Comparison of ENCODE assay signal across 25 cellular contexts in genomic region chr13:111325941-111326620, GRCh38. TPM values are rescaled to one million over a fixed set of nuclear protein-coding genes. Genes with fewer than 3 reads are reported as not detected.
A peak's percentile ranks its signal among the peaks of the same experiment; 100 is the strongest.
DNase-seq lines count a peak whose midpoint lies in the region; ATAC-seq, FAIRE-seq and TF ChIP-seq lines count a peak whose summit lies in the region.
"Had no signal": no experiment of that assay in that cellular context is flagged by ENCODE, and none has a peak within 500 bp of the region (broad histone marks: within the 10 kb centered on the region; RNA-seq: fewer than 3 reads in every experiment).

No MANE protein-coding gene starts in this region.

- peak; percentile 32 for DNase-seq in activated CD8-positive, alpha-beta memory T cell treated with anti-CD3 and anti-CD28 coated beads, Interleukin-2, amount 10 ng/mL, durations not matched to agents 7 days and 5 days
- DNase-seq in activated CD8-positive, alpha-beta memory T cell treated with anti-CD3 and anti-CD28 coated beads for 24 hours = no peak
- DNase-seq in NCI-H69 (lab: John Stamatoyannopoulos, UW) (peak; percentile 79), kidney (peak; percentile 57), progenitor cell of endocrine pancreas (ENCODE audit: low spot score, unreplicated experiment) (no peak), NCI-H748 (lab: John Stamatoyannopoulos, UW; ENCODE audit: unreplicated experiment) (no peak), RWPE1 (ENCODE audit: low spot score) (no peak)
- DNase-seq: 8988T; Calu3; CD8-positive, alpha-beta T cell; DMS153; KG1; NCI-H1105; NCI-H146; NCI-H2029; NCI-H2227 treated with DMSO at 0.1 percent for 48 hours; NCI-H510A; NCI-H774; NK-92 treated with Interleukin-12 subunit alpha and Interleukin-12 subunit beta, amount 100 ng/mL, for 24 hours had no signal

- H3K27ac ChIP-seq in kidney (ENCODE audit: low read depth in 2 of 2, low read length in 2 of 2) (no peak overlapping the region), RWPE1 (no peak overlapping the region)
- H3K27ac ChIP-seq: BLaER1 treated with 17β-estradiol and CSF1 and Interleukin-3, amounts not matched to agents 10 nM and 100 nM had no signal

- no peaks in the 10 kb centered on the region for H3K9me3 Mint-ChIP-seq in activated CD8-positive, alpha-beta memory T cell treated with anti-CD3 and anti-CD28 coated beads, Interleukin-2, amount 10 ng/mL, durations not matched to agents 7 days and 5 days (ENCODE audit: low read depth)
- no peaks in the 10 kb centered on the region for H3K9me3 Mint-ChIP-seq in progenitor cell of endocrine pancreas (ENCODE audit: low read depth)
- H3K9me3 Mint-ChIP-seq: CD8-positive, alpha-beta T cell; GM23338 had no signal

- ATAC-seq in activated CD8-positive, alpha-beta memory T cell treated with anti-CD3 and anti-CD28 coated beads, Interleukin-2, amount 10 ng/mL, durations not matched to agents 7 days and 5 days = no peak
- ATAC-seq in GM19397 (IDR thresholded peaks at IDR 0.05; ENCODE audit: unreplicated experiment) = no peak
- ATAC-seq: CD8-positive, alpha-beta T cell; GM23338; HCT116 had no signal

- no peak overlapping the region for H3K4me3 Mint-ChIP-seq in activated CD8-positive, alpha-beta memory T cell treated with anti-CD3 and anti-CD28 coated beads, Interleukin-2, amount 10 ng/mL, durations not matched to agents 7 days and 5 days
- H3K4me3 Mint-ChIP-seq in progenitor cell of endocrine pancreas (ENCODE audit: low read depth) = no peak overlapping the region
- H3K4me3 Mint-ChIP-seq: CD8-positive, alpha-beta T cell; GM23338 had no signal

- H3K4me1 Mint-ChIP-seq in activated CD8-positive, alpha-beta memory T cell treated with anti-CD3 and anti-CD28 coated beads, Interleukin-2, amount 10 ng/mL, durations not matched to agents 7 days and 5 days = peaks cover 14% of the 10 kb centered on the region
- no peaks in the 10 kb centered on the region for H3K4me1 Mint-ChIP-seq in progenitor cell of endocrine pancreas (ENCODE audit: low read depth)

- H3K9me3 ChIP-seq in kidney (ENCODE audit: control insufficient read depth in 1 of 2, low read length in 2 of 2) = no peaks in the 10 kb centered on the region
- H3K9me3 ChIP-seq: BLaER1 treated with 17β-estradiol and CSF1 and Interleukin-3, amounts not matched to agents 10 nM and 100 nM had no signal

- H3K36me3 ChIP-seq in kidney (ENCODE audit: control insufficient read depth in 1 of 2, insufficient read depth in 2 of 2, low read length in 2 of 2) = no peaks in the 10 kb centered on the region
- H3K36me3 ChIP-seq: BLaER1 treated with 17β-estradiol and CSF1 and Interleukin-3, amounts not matched to agents 10 nM and 100 nM had no signal

- CTCF ChIA-PET in activated CD8-positive, alpha-beta memory T cell treated with anti-CD3 and anti-CD28 coated beads, Interleukin-2, amount 10 ng/mL, durations not matched to agents 7 days and 5 days (lab: Charles Lee) = no interaction called here
- CTCF ChIA-PET in RWPE1 (lab: Yijun Ruan, JAX) = no interaction called here

- H3K4me3 ChIP-seq in kidney (ENCODE audit: low read length in 2 of 2) = no peak overlapping the region
- H3K4me3 ChIP-seq: BLaER1 treated with 17β-estradiol and CSF1 and Interleukin-3, amounts not matched to agents 10 nM and 100 nM; GM23338 had no signal

- H3K36me3 Mint-ChIP-seq in activated CD8-positive, alpha-beta memory T cell treated with anti-CD3 and anti-CD28 coated beads, Interleukin-2, amount 10 ng/mL, durations not matched to agents 7 days and 5 days = no peaks in the 10 kb centered on the region
- H3K36me3 Mint-ChIP-seq in progenitor cell of endocrine pancreas (ENCODE audit: insufficient read depth) = no peaks in the 10 kb centered on the region
- H3K36me3 Mint-ChIP-seq: CD8-positive, alpha-beta T cell had no signal

- intact Hi-C loops in kidney (cut with DNase I) = no loop called here

- no peaks in the 10 kb centered on the region for H3K4me1 ChIP-seq in kidney (ENCODE audit: control insufficient read depth in 1 of 2, insufficient read depth in 1 of 2, low read depth in 1 of 2, low read length in 2 of 2)

- no peak overlapping the region for H3K27ac Mint-ChIP-seq in activated CD8-positive, alpha-beta memory T cell treated with anti-CD3 and anti-CD28 coated beads, Interleukin-2, amount 10 ng/mL, durations not matched to agents 7 days and 5 days
- peak overlapping the region; percentile 49 for H3K27ac Mint-ChIP-seq in progenitor cell of endocrine pancreas
- H3K27ac Mint-ChIP-seq: CD8-positive, alpha-beta T cell; GM23338 had no signal

- POLR2A ChIA-PET in RWPE1 (lab: Yijun Ruan, JAX; ENCODE audit: low non-redundant PET) = no interaction called here

- TF ChIP-seq CTCF in kidney (IDR thresholded peaks at IDR 0.05; ENCODE audit: borderline replicate concordance, extremely low read depth, insufficient read depth) (no peak), progenitor cell of endocrine pancreas (IDR thresholded peaks at IDR 0.05; ENCODE audit: unreplicated experiment) (no peak), RWPE1 (conservative IDR thresholded peaks at IDR 0.05; ENCODE audit: low read depth) (no peak)

- FAIRE-seq in kidney (lab: Jason Lieb, UNC) = no peak
- FAIRE-seq: GM12891 had no signal

- H3K9ac ChIP-seq in kidney (ENCODE audit: low read length in 2 of 2) = no peak overlapping the region
- H3K9ac ChIP-seq: BLaER1 treated with 17β-estradiol and CSF1 and Interleukin-3, amounts not matched to agents 10 nM and 100 nM had no signal

- no peaks in the 10 kb centered on the region for H3K27me3 Mint-ChIP-seq in activated CD8-positive, alpha-beta memory T cell treated with anti-CD3 and anti-CD28 coated beads, Interleukin-2, amount 10 ng/mL, durations not matched to agents 7 days and 5 days
- H3K27me3 Mint-ChIP-seq in progenitor cell of endocrine pancreas = no peaks in the 10 kb centered on the region

RNA-seq across cellular contexts. Expression of gene TEX29, which starts 5.6 kb away (rescaled TPM):
- under 1 TPM; 0.40 to 0.96 TPM for total RNA-seq in activated CD8-positive, alpha-beta memory T cell treated with anti-CD3 and anti-CD28 coated beads, Interleukin-2, amount 10 ng/mL, durations not matched to agents 7 days and 5 days
- total RNA-seq in kidney (not detected), progenitor cell of endocrine pancreas (0.43 and 0.44 TPM in 2 replicates)
- not detected for polyA plus RNA-seq in kidney (ENCODE audit: insufficient read depth, low read depth, low replicate concordance)
- total RNA-seq: Calu3, G401, GM23338 had no signal

Comparison
In these comparisons a context has a peak if more than half of its experiments do, and no peak if none do; other contexts are left out.
1. DNase-seq: peak in activated CD8-positive, alpha-beta memory T cell treated with anti-CD3 and anti-CD28 coated beads, Interleukin-2, amount 10 ng/mL, durations not matched to agents 7 days and 5 days (single experiment), NCI-H69 (single experiment) and kidney (single experiment); none in activated CD8-positive, alpha-beta memory T cell treated with anti-CD3 and anti-CD28 coated beads for 24 hours (single experiment), progenitor cell of endocrine pancreas (single experiment), NCI-H748 (single experiment) and RWPE1 (single experiment).